ENCODE assay signal across 8 cellular contexts in genomic region chr1:35931424-35932157, GRCh38. TPM values are rescaled to one million over a fixed set of nuclear protein-coding genes. Genes with fewer than 3 reads are reported as not detected.
DNase-seq lines count a peak whose midpoint lies in the region; ATAC-seq and TF ChIP-seq lines count a peak whose summit lies in the region.

No MANE protein-coding gene starts in this region.

- H4K91ac ChIP-seq in trophoblast cell (ENCODE audit: low read depth, low read length), result peak overlapping the region; percentile 100

- no peak for TF ChIP-seq CTCF in activated B cell treated with CpG ODN at 0.5 μM for 24 hours (IDR thresholded peaks at IDR 0.05)

- DNase-seq in CD4-positive, CD25-positive, alpha-beta regulatory T cell, result no peak
- DNase-seq in activated B cell treated with CpG ODN at 0.5 μM for 24 hours (no peak), glomerular visceral epithelial cell (ENCODE audit: extremely low spot score) (peak; percentile 22), trophoblast cell (peak; percentile 7 to 35), mesenteric fat pad (ENCODE audit: low spot score) (no peak), NCI-H187 treated with DMSO at 0.1 percent for 48 hours (lab: John Stamatoyannopoulos, UW) (no peak)

- peak overlapping the region; percentile 52 to 98 (median 95) for H3K27ac Mint-ChIP-seq in CD4-positive, CD25-positive, alpha-beta regulatory T cell
- H3K27ac Mint-ChIP-seq in activated B cell treated with CpG ODN at 0.5 μM for 24 hours, result peak overlapping the region; percentile 89

- H3K9me3 Mint-ChIP-seq in CD4-positive, CD25-positive, alpha-beta regulatory T cell, result no peaks in the 10 kb centered on the region
- H3K9me3 Mint-ChIP-seq in activated B cell treated with CpG ODN at 0.5 μM for 24 hours, result no peaks in the 10 kb centered on the region

- H3K4me3 ChIP-seq in CD4-positive, CD25-positive, alpha-beta regulatory T cell (ENCODE audit: low read depth, low read length), result peak overlapping the region; percentile 91
- H3K4me3 ChIP-seq in HUES48 (ENCODE audit: low read depth, low read length) (peak overlapping the region; percentile 99), trophoblast cell (ENCODE audit: low read depth, low read length) (peak overlapping the region; percentile 94)

- peaks cover 24% of the 10 kb centered on the region for H3K4me1 ChIP-seq in CD4-positive, CD25-positive, alpha-beta regulatory T cell (ENCODE audit: control insufficient read depth, insufficient read depth, low read length, poor library complexity, severe bottlenecking)
- H3K4me1 ChIP-seq in HUES48 (ENCODE audit: control insufficient read depth, insufficient read depth, low read length) (peaks cover 23% of the 10 kb centered on the region), trophoblast cell (ENCODE audit: control insufficient read depth in 1 of 2, insufficient read depth in 2 of 2, low read length in 2 of 2) (peaks cover 0 to 3% of the 10 kb centered on the region in 2 experiments)

- H3K36me3 Mint-ChIP-seq in CD4-positive, CD25-positive, alpha-beta regulatory T cell, result no peaks in the 10 kb centered on the region
- H3K36me3 Mint-ChIP-seq in activated B cell treated with CpG ODN at 0.5 μM for 24 hours (ENCODE audit: low read depth), result peaks cover 2% of the 10 kb centered on the region

- no peaks in the 10 kb centered on the region for H3K36me3 ChIP-seq in CD4-positive, CD25-positive, alpha-beta regulatory T cell (ENCODE audit: control insufficient read depth, insufficient read depth, low read length)
- H3K36me3 ChIP-seq in HUES48 (ENCODE audit: control insufficient read depth, insufficient read depth, low read length) (no peaks in the 10 kb centered on the region), trophoblast cell (ENCODE audit: control insufficient read depth in 1 of 2, insufficient read depth in 2 of 2, low read length in 2 of 2) (no peaks in the 10 kb centered on the region)

- CTCF ChIA-PET in activated B cell treated with CpG ODN at 0.5 μM for 24 hours (lab: Charles Lee), result interaction anchor here (1.6 kb wide), 1 partner anchor 49 kb away, joined by 5 read pairs; no protein-coding TSS in a partner anchor

- H4K8ac ChIP-seq in trophoblast cell (ENCODE audit: low read depth, low read length), result peak overlapping the region; percentile 99

- H3K4me1 Mint-ChIP-seq in CD4-positive, CD25-positive, alpha-beta regulatory T cell, result peaks cover 11 to 45% (median 29%) of the 10 kb centered on the region in 4 donors
- H3K4me1 Mint-ChIP-seq in activated B cell treated with CpG ODN at 0.5 μM for 24 hours, result peaks cover 28% of the 10 kb centered on the region

- no peak overlapping the region for H3K23ac ChIP-seq in trophoblast cell (ENCODE audit: low read length)

- peak overlapping the region; percentile 13 for H2AK5ac ChIP-seq in trophoblast cell (ENCODE audit: low read length)

- peak overlapping the region; percentile 18 for H2BK12ac ChIP-seq in trophoblast cell (ENCODE audit: low read length)

- H2BK5ac ChIP-seq in trophoblast cell (ENCODE audit: low read depth, low read length, poor library complexity), result peak overlapping the region; percentile 98

- peak overlapping the region; percentile 93 for H3K27ac ChIP-seq in CD4-positive, CD25-positive, alpha-beta regulatory T cell (ENCODE audit: insufficient read depth, low read length, poor library complexity, severe bottlenecking)
- peak overlapping the region; percentile 98 for H3K27ac ChIP-seq in HUES48 (ENCODE audit: low read depth, low read length)
- peak overlapping the region; percentile 99 for H3K27ac ChIP-seq in trophoblast cell (ENCODE audit: low read depth, low read length)

- peak overlapping the region; percentile 99 for H4K12ac ChIP-seq in trophoblast cell (ENCODE audit: low read depth, low read length)

- H3K4ac ChIP-seq in trophoblast cell (ENCODE audit: low read depth, low read length), result peak overlapping the region; percentile 82

- H3K79me2 ChIP-seq in trophoblast cell (ENCODE audit: control insufficient read depth, insufficient read depth, low read length, poor library complexity), result peaks cover 11% of the 10 kb centered on the region

- peaks cover 14% of the 10 kb centered on the region for H3K79me1 ChIP-seq in trophoblast cell (ENCODE audit: low read length)

- H3K9me3 ChIP-seq in CD4-positive, CD25-positive, alpha-beta regulatory T cell (ENCODE audit: control insufficient read depth in 2 of 2, low read length in 2 of 2), result no peaks in the 10 kb centered on the region
- H3K9me3 ChIP-seq in HUES48 (ENCODE audit: control insufficient read depth, insufficient read depth, low read length), result no peaks in the 10 kb centered on the region
- H3K9me3 ChIP-seq in trophoblast cell (ENCODE audit: insufficient read depth, low read depth, low read length), result no peaks in the 10 kb centered on the region

- peak overlapping the region; percentile 100 for H3K14ac ChIP-seq in trophoblast cell (ENCODE audit: low read length)

- peak overlapping the region; percentile 90 for H3K9ac ChIP-seq in HUES48 (ENCODE audit: low read depth, low read length)
- H3K9ac ChIP-seq in trophoblast cell (ENCODE audit: low read length), result peak overlapping the region; percentile 76

- H2AFZ ChIP-seq in trophoblast cell (ENCODE audit: insufficient read depth, low read length, poor library complexity), result peak overlapping the region; percentile 77

- ATAC-seq in CD4-positive, CD25-positive, alpha-beta regulatory T cell (ENCODE audit: low read depth in 2 of 2), result peak in 1 of 2 donors; percentile 43
- ATAC-seq in GM19395 (IDR thresholded peaks at IDR 0.05; ENCODE audit: unreplicated experiment) (peak; percentile 7), activated B cell treated with CpG ODN at 0.5 μM for 24 hours (ENCODE audit: low read depth) (peak; percentile 26)

- H3K27me3 ChIP-seq in CD4-positive, CD25-positive, alpha-beta regulatory T cell (ENCODE audit: control insufficient read depth, insufficient read depth, low read length), result no peaks in the 10 kb centered on the region
- H3K27me3 ChIP-seq in HUES48 (ENCODE audit: control insufficient read depth, insufficient read depth, low read length) (no peaks in the 10 kb centered on the region), trophoblast cell (ENCODE audit: insufficient read depth, low read length) (no peaks in the 10 kb centered on the region)

- no CpG with 5 or more reads among the region's 30 CpGs for WGBS in trophoblast cell (ENCODE audit: extremely low coverage, insufficient coverage, insufficient read length)

- peak overlapping the region; percentile 63 for H3K4me2 ChIP-seq in trophoblast cell (ENCODE audit: low read length)

- no peaks in the 10 kb centered on the region for H3K27me3 Mint-ChIP-seq in CD4-positive, CD25-positive, alpha-beta regulatory T cell
- H3K27me3 Mint-ChIP-seq in activated B cell treated with CpG ODN at 0.5 μM for 24 hours, result no peaks in the 10 kb centered on the region

- peak overlapping the region; percentile 97 for H2BK120ac ChIP-seq in trophoblast cell (ENCODE audit: insufficient read depth, low read length, poor library complexity)

- intact Hi-C loops in activated B cell treated with CpG ODN at 0.5 μM for 24 hours (cut with micrococcal nuclease), result loop anchor here (1.0 to 5.0 kb wide), 7 partner anchors 11 to 456 kb away; partner anchors contain the start of genes ADPRS, AGO1, AGO4 and STK40

- POLR2A ChIA-PET in activated B cell treated with CpG ODN at 0.5 μM for 24 hours (lab: Charles Lee), result interaction anchor here (0.6 to 2.7 kb wide), 22 partner anchors 10 to 1581 kb away, joined by 3 to 25 read pairs (median 4); partner anchors contain the start of genes ADPRS, AGO1, CLSPN and KIAA0319L

- H3K18ac ChIP-seq in trophoblast cell (ENCODE audit: low read length), result peak overlapping the region; percentile 81

- H3K4me3 Mint-ChIP-seq in CD4-positive, CD25-positive, alpha-beta regulatory T cell, result peak overlapping the region; percentile 88 to 97 (median 94)
- H3K4me3 Mint-ChIP-seq in activated B cell treated with CpG ODN at 0.5 μM for 24 hours, result peak overlapping the region; percentile 91

RNA-seq across cellular contexts. Expression of gene AGO3, which starts 0.7 kb away (rescaled TPM):
- 36.7 TPM for total RNA-seq in CD4-positive, CD25-positive, alpha-beta regulatory T cell
- 10 to 100 TPM in 1 of 4 donors, 1 to 10 TPM in 3; 8.1 to 12.7 (median 9.6) TPM for polyA plus RNA-seq in CD4-positive, CD25-positive, alpha-beta regulatory T cell
- total RNA-seq in activated B cell treated with CpG ODN at 0.5 μM for 24 hours, result 30.7 and 37.2 TPM in 2 replicates
- polyA plus RNA-seq in trophoblast cell (2013), result 12.9 and 13.3 TPM in 2 replicates
- 45.7 TPM for total RNA-seq in mesenteric fat pad

RNA-seq across cellular contexts. Expression of gene AGO1, which starts 48.6 kb away (rescaled TPM):
- total RNA-seq in CD4-positive, CD25-positive, alpha-beta regulatory T cell, result 24.3 TPM
- 10 to 100 TPM in 1 of 4 donors, 1 to 10 TPM in 3; 6.7 to 10.9 (median 8.0) TPM for polyA plus RNA-seq in CD4-positive, CD25-positive, alpha-beta regulatory T cell
- total RNA-seq in activated B cell treated with CpG ODN at 0.5 μM for 24 hours (30.3 and 34.3 TPM in 2 replicates), mesenteric fat pad (24.3 TPM)
- 13.1 and 13.5 TPM in 2 replicates for polyA plus RNA-seq in trophoblast cell (2013)

Comparison
In these comparisons a context has a peak if more than half of its experiments do, and no peak if none do; other contexts are left out.
1. DNase-seq: peak in glomerular visceral epithelial cell (single experiment) and trophoblast cell (2 of 2); none in CD4-positive, CD25-positive, alpha-beta regulatory T cell (0 of 3), activated B cell treated with CpG ODN at 0.5 μM for 24 hours (single experiment), mesenteric fat pad (single experiment) and NCI-H187 treated with DMSO at 0.1 percent for 48 hours (single experiment).
2. Peak in every context shown above with its lines, with median percentiles within 50 percentile points of each other: H3K27ac ChIP-seq and H3K4me3 ChIP-seq.